ENCODE assay signal across 17 cellular contexts in genomic region chr2:102788880-102789250, GRCh38. TPM values are rescaled to one million over a fixed set of nuclear protein-coding genes. Genes with fewer than 3 reads are reported as not detected.
DNase-seq lines count a peak whose midpoint lies in the region; ATAC-seq and TF ChIP-seq lines count a peak whose summit lies in the region.
"Had no signal": no experiment of that assay in that cellular context is flagged by ENCODE, and none has a peak within 500 bp of the region (broad histone marks: within the 10 kb centered on the region; RNA-seq: fewer than 3 reads in every experiment).

No MANE protein-coding gene starts in this region.

- no peaks in the 10 kb centered on the region for H3K36me3 ChIP-seq in rectal smooth muscle tissue (ENCODE audit: control insufficient read depth, insufficient read depth, low read length)
- H3K36me3 ChIP-seq in effector memory CD4-positive, alpha-beta T cell (ENCODE audit: control insufficient read depth, insufficient read depth, low read length), result no peaks in the 10 kb centered on the region
- no peaks in the 10 kb centered on the region for H3K36me3 ChIP-seq in PC-9 (ENCODE audit: low read depth)

- H3K4me1 ChIP-seq in rectal smooth muscle tissue (ENCODE audit: control insufficient read depth, insufficient read depth, low read length) (peaks cover 5% of the 10 kb centered on the region), PC-9 (replicated peaks; ENCODE audit: insufficient read depth) (no peaks in the 10 kb centered on the region)
- H3K4me1 ChIP-seq in effector memory CD4-positive, alpha-beta T cell (ENCODE audit: control insufficient read depth, insufficient read depth, low read length, poor library complexity, severe bottlenecking), result no peaks in the 10 kb centered on the region
- H3K4me1 ChIP-seq: Caco-2 had no signal

- H3K79me2 ChIP-seq in PC-9 (ENCODE audit: low read depth), result no peaks in the 10 kb centered on the region

- no peak overlapping the region for H3K4me2 ChIP-seq in PC-9

- H4K20me1 ChIP-seq in PC-9 (ENCODE audit: insufficient read depth), result no peaks in the 10 kb centered on the region

- H3K9me2 ChIP-seq in PC-9 (ENCODE audit: insufficient read depth), result no peaks in the 10 kb centered on the region

- H3K27ac ChIP-seq in rectal smooth muscle tissue (ENCODE audit: low read depth, low read length) (peak overlapping the region; percentile 68), PC-9 (no peak overlapping the region)
- no peak overlapping the region for H3K27ac ChIP-seq in effector memory CD4-positive, alpha-beta T cell (ENCODE audit: insufficient read depth, low read length, poor library complexity, severe bottlenecking)

- H3K9ac ChIP-seq in rectal smooth muscle tissue (ENCODE audit: low read length), result no peak overlapping the region

- no peaks in the 10 kb centered on the region for H3F3A ChIP-seq in PC-9 (ENCODE audit: insufficient read depth, low read depth)

- H3K27me3 ChIP-seq in rectal smooth muscle tissue (ENCODE audit: control insufficient read depth, insufficient read depth, low read length), result no peaks in the 10 kb centered on the region
- H3K27me3 ChIP-seq in effector memory CD4-positive, alpha-beta T cell (replicated peaks; ENCODE audit: control insufficient read depth, insufficient read depth, low read length, poor library complexity, severe bottlenecking), result no peaks in the 10 kb centered on the region
- no peaks in the 10 kb centered on the region for H3K27me3 ChIP-seq in PC-9 (ENCODE audit: insufficient read depth, low read depth)

- H3K4me3 ChIP-seq in rectal smooth muscle tissue (ENCODE audit: low read length), result no peak overlapping the region
- H3K4me3 ChIP-seq in effector memory CD4-positive, alpha-beta T cell (ENCODE audit: insufficient read depth, low read depth, low read length, poor library complexity, severe bottlenecking), result no peak overlapping the region
- no peak overlapping the region for H3K4me3 ChIP-seq in PC-9

- intact Hi-C loops in Right ventricle myocardium superior (cut with DNase I) (no loop called here), PC-9 (cut with micrococcal nuclease; ENCODE audit: unreplicated experiment) (no loop called here)

- TF ChIP-seq CTCF in PC-9 (conservative IDR thresholded peaks at IDR 0.05), result no peak

- CTCF ChIA-PET in PC-9 (lab: Charles Lee), result interaction anchor here (0.9 kb wide), 1 partner anchor 35 kb away, joined by 3 read pairs; no protein-coding TSS in a partner anchor

- no peak overlapping the region for H2AFZ ChIP-seq in PC-9

- no TSS peak for BruUV-seq in PC-9 (replicated peaks; lab: Mats Ljungman, UMichigan)

- DNase-seq in GF-D8 (lab: John Stamatoyannopoulos, UW) (peak; percentile 74), NCI-H526 (lab: John Stamatoyannopoulos, UW) (peak; percentile 67 to 76), Right ventricle myocardium superior (peak; percentile 75), PC-9 (no peak)
- no peak for DNase-seq in effector memory CD4-positive, alpha-beta T cell
- DNase-seq in activated naive CD4-positive, alpha-beta T cell treated with anti-CD3 and anti-CD28 coated beads, Interleukin-2, amount 50 U/mL, for 16 hours, result no peak
- DNase-seq: activated B cell treated with CpG ODN at 0.5 μM for 24 hours; activated CD8-positive, alpha-beta memory T cell treated with anti-CD3 and anti-CD28 coated beads for 24 hours; Caco-2; endodermal cell; H7; natural killer cell; NCI-H2107; RPMI8226; stimulated activated naive CD8-positive, alpha-beta T cell treated with anti-CD3 and anti-CD28 coated beads, Interleukin-15, amount 100 ng/mL, for 72 hours had no signal

- ATAC-seq in Right ventricle myocardium superior (ENCODE audit: poor library complexity), result peak; percentile 91
- ATAC-seq in GM21529 (IDR thresholded peaks at IDR 0.05; ENCODE audit: unreplicated experiment), result no peak
- ATAC-seq: natural killer cell; stimulated activated naive CD8-positive, alpha-beta T cell treated with anti-CD3 and anti-CD28 coated beads, Interleukin-15, amount 100 ng/mL, for 72 hours had no signal

- no peaks in the 10 kb centered on the region for H3K9me3 ChIP-seq in effector memory CD4-positive, alpha-beta T cell (ENCODE audit: control insufficient read depth, low read length)
- H3K9me3 ChIP-seq in PC-9 (ENCODE audit: insufficient read depth, low read depth), result no peaks in the 10 kb centered on the region
- H3K9me3 ChIP-seq: Caco-2 had no signal

- POLR2A ChIA-PET in PC-9 (lab: Charles Lee; ENCODE audit: unreplicated experiment), result no interaction called here

RNA-seq across cellular contexts. Expression of gene TMEM182, which starts 27.0 kb away (rescaled TPM):
- total RNA-seq in Right ventricle myocardium superior, result 187 TPM
- 12.9 and 13.7 TPM in 2 replicates for total RNA-seq in PC-9 (2021)

Comparison
In these comparisons a context has a peak if more than half of its experiments do, and no peak if none do; other contexts are left out.
1. DNase-seq: peak in GF-D8 (single experiment), NCI-H526 (2 of 2) and Right ventricle myocardium superior (single experiment); none in effector memory CD4-positive, alpha-beta T cell (0 of 3), activated naive CD4-positive, alpha-beta T cell treated with anti-CD3 and anti-CD28 coated beads, Interleukin-2, amount 50 U/mL, for 16 hours (single experiment) and PC-9 (0 of 2).
2. RNA of gene TMEM182, which starts 27.0 kb away (total RNA-seq): 187 TPM in Right ventricle myocardium superior (single experiment); 12.9 to 13.7 TPM in PC-9; every median in the first group is over 10 times any median in the second.